In genomic region chr17:83152745-83153611, GRCh38 we compare ENCODE assay signal across 14 cellular contexts.
A peak's percentile ranks its signal among the peaks of the same experiment; 100 is the strongest.
DNase-seq lines count a peak whose midpoint lies in the region; ATAC-seq and TF ChIP-seq lines count a peak whose summit lies in the region.
"Had no signal": no experiment of that assay in that cellular context is flagged by ENCODE, and none has a peak within 500 bp of the region (broad histone marks: within the 10 kb centered on the region; RNA-seq: fewer than 3 reads in every experiment).

No MANE protein-coding gene starts in this region.

- peak overlapping the region in 2 of 3 experiments; percentile 82 to 88 for H3K27ac Mint-ChIP-seq in nephron
- H3K27ac Mint-ChIP-seq: T-helper 1 cell treated with Interleukin-12 subunit alpha and Interleukin-12 subunit beta and Interleukin-4 antibody, amounts not matched to agents 30 μg/mL and 1 μg/mL, for 36 hours had no signal

- H3K4me3 Mint-ChIP-seq in nephron: peak overlapping the region in 1 of 3 experiments; percentile 27
- H3K4me3 Mint-ChIP-seq: T-helper 1 cell treated with Interleukin-12 subunit alpha and Interleukin-12 subunit beta and Interleukin-4 antibody, amounts not matched to agents 30 μg/mL and 1 μg/mL, for 36 hours had no signal

- DNase-seq in NOMO-1 treated with dmso at 0.1 percent for 144 hours (lab: John Stamatoyannopoulos, UW; ENCODE audit: unreplicated experiment) (peak; percentile 56), Right ventricle myocardium superior (peak; percentile 85), A172 (ENCODE audit: low spot score) (no peak)
- DNase-seq: AML-193, GF-D8, hippocampal formation, MG63, NCI-H526 had no signal

- intact Hi-C loops in Right ventricle myocardium superior (cut with DNase I): no loop called here

- peak overlapping the region; percentile 20 to 81 (median 57); a peak in 19 of 22 replicates for H3K9ac ChIP-seq in BLaER1 treated with 17β-estradiol and CSF1 and Interleukin-3, amounts not matched to agents 10 nM and 100 nM

- no peaks in the 10 kb centered on the region for H3K9me3 ChIP-seq in BLaER1 treated with 17β-estradiol and CSF1 and Interleukin-3, amounts not matched to agents 10 nM and 100 nM (replicated peaks in 1 of 11)
- H3K9me3 ChIP-seq: MG63 had no signal

- H3K36me3 Mint-ChIP-seq in nephron (ENCODE audit: low read depth): no peaks in the 10 kb centered on the region

- no peaks in the 10 kb centered on the region for H3K9me3 Mint-ChIP-seq in nephron
- H3K9me3 Mint-ChIP-seq: T-helper 1 cell treated with Interleukin-12 subunit alpha and Interleukin-12 subunit beta and Interleukin-4 antibody, amounts not matched to agents 30 μg/mL and 1 μg/mL, for 36 hours had no signal

- H3K27me3 Mint-ChIP-seq in nephron (ENCODE audit: low read depth): peaks cover 29% of the 10 kb centered on the region

- H4K20me1 ChIP-seq in BLaER1 treated with 17β-estradiol and CSF1 and Interleukin-3, amounts not matched to agents 10 nM and 100 nM: no peaks in the 10 kb centered on the region

- H3K4me1 Mint-ChIP-seq in nephron: peaks cover 41% of the 10 kb centered on the region

- peaks cover 0 to 13% (median 0%) of the 10 kb centered on the region in 11 experiments; a peak in 5 of 22 replicates for H3K27me3 ChIP-seq in BLaER1 treated with 17β-estradiol and CSF1 and Interleukin-3, amounts not matched to agents 10 nM and 100 nM
- H3K27me3 ChIP-seq: MG63 had no signal

- H3K4me1 ChIP-seq in BLaER1 treated with 17β-estradiol and CSF1 and Interleukin-3, amounts not matched to agents 10 nM and 100 nM: peaks cover 40 to 74% (median 50%) of the 10 kb centered on the region in 10 experiments

- H3K36me3 ChIP-seq in BLaER1 treated with 17β-estradiol and CSF1 and Interleukin-3, amounts not matched to agents 10 nM and 100 nM: no peaks in the 10 kb centered on the region
- H3K36me3 ChIP-seq: MG63 had no signal

- peak overlapping the region in 2 of 10 experiments; percentile 20 to 39; a peak in 2 of 20 replicates for H3K4me3 ChIP-seq in BLaER1 treated with 17β-estradiol and CSF1 and Interleukin-3, amounts not matched to agents 10 nM and 100 nM
- H3K4me3 ChIP-seq: MG63 had no signal

- ATAC-seq in Right ventricle myocardium superior (ENCODE audit: poor library complexity) (peak; percentile 58), HG03097 (IDR thresholded peaks at IDR 0.05; ENCODE audit: low FRiP score, unreplicated experiment) (no peak), GM21576 (IDR thresholded peaks at IDR 0.05; ENCODE audit: unreplicated experiment) (no peak), GM19324 (IDR thresholded peaks at IDR 0.05; ENCODE audit: low FRiP score, unreplicated experiment) (no peak)

- H3K27ac ChIP-seq in BLaER1 treated with 17β-estradiol and CSF1 and Interleukin-3, amounts not matched to agents 10 nM and 100 nM: peak overlapping the region; percentile 74 to 94 (median 85); a peak in 21 of 22 replicates

- no peak for TF ChIP-seq CTCF in nephron (IDR thresholded peaks at IDR 0.05; ENCODE audit: unreplicated experiment in 3 of 3)

- peak overlapping the region; percentile 84 to 99 (median 95) for H3K4me2 ChIP-seq in BLaER1 treated with 17β-estradiol and CSF1 and Interleukin-3, amounts not matched to agents 10 nM and 100 nM
